ENCODE assay signal across 27 cellular contexts in the genomic region with DNA sequence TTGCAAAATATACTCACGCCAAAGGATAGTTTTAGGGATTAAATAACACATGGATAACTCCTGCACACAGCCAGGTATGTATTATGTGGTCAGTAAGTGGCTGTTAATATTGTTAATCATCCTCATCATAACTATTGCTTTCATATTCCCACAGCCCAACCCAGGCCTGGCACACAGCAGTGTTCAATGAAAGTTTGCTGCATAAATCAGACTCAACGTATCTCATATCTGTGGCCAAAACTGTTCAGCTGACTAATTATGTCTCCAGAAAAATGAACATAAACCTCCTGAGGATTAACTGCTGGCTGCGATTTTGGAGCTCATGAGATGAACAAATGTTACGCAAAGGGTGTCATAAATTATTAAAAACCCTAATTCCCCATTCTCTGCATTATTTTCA. TPM values are rescaled to one million over a fixed set of nuclear protein-coding genes. Genes with fewer than 3 reads are reported as not detected.
"Had no signal": no experiment of that assay in that cellular context is flagged by ENCODE, and none has a peak within 500 bp of the region (broad histone marks: within the 10 kb centered on the region; RNA-seq: fewer than 3 reads in every experiment).

No MANE protein-coding gene starts in this region.

- H3K36me3 ChIP-seq: esophagus muscularis mucosa, gastrocnemius medialis, left lung, neural progenitor cell, prostate gland, right atrium auricular region, transverse colon, upper lobe of right lung, uterus had no signal

- H3K4me2 ChIP-seq: neural progenitor cell had no signal

- ATAC-seq: gastrocnemius medialis; left lung; naive thymus-derived CD4-positive, alpha-beta T cell; stimulated activated naive B cell treated with anti-CD40 and anti-IgM and Interleukin-4, amounts not matched to agents 10 μg/mL and 1 μg/mL and 100 μg/mL, for 72 hours; upper lobe of right lung had no signal

- H3K4me1 ChIP-seq: esophagus muscularis mucosa, gastrocnemius medialis, prostate gland, right atrium auricular region, transverse colon, upper lobe of right lung, uterus had no signal

- DNase-seq: dermis blood vessel endothelial cell; effector memory CD4-positive, alpha-beta T cell; foreskin fibroblast; gastrocnemius medialis; head of caudate nucleus; kidney; left lung; mesendoderm; midbrain; naive thymus-derived CD4-positive, alpha-beta T cell; small intestine; stimulated activated CD4-positive, alpha-beta T cell treated with anti-CD3 and anti-CD28 coated beads, Interleukin-15, amount 100 ng/mL, for 24 hours; stimulated activated CD4-positive, alpha-beta T cell treated with anti-CD3 and anti-CD28 coated beads, Interleukin-2, amount 100 ng/mL, for 48 hours; stimulated activated naive B cell treated with anti-CD40 and anti-IgM and Interleukin-4, amounts not matched to agents 10 μg/mL and 1 μg/mL and 100 μg/mL, for 72 hours; transverse colon; upper lobe of right lung had no signal

- FAIRE-seq: endothelial cell of umbilical vein, kidney, small intestine had no signal

- H3K27me3 ChIP-seq: gastrocnemius medialis, left lung, neural progenitor cell, right atrium auricular region, upper lobe of right lung, uterus had no signal

- H3K27ac ChIP-seq: coronary artery, esophagus muscularis mucosa, gastrocnemius medialis, left lung, neural progenitor cell, prostate gland, right atrium auricular region, transverse colon, upper lobe of right lung, uterus had no signal

- H2AFZ ChIP-seq: neural progenitor cell had no signal

- H3K9ac ChIP-seq: neural progenitor cell had no signal

- H3K9me3 ChIP-seq: esophagus muscularis mucosa, gastrocnemius medialis, left lung, prostate gland, right atrium auricular region, transverse colon, upper lobe of right lung, uterus had no signal

- H3K4me3 ChIP-seq: coronary artery, esophagus muscularis mucosa, gastrocnemius medialis, left lung, neural progenitor cell, prostate gland, right atrium auricular region, transverse colon, upper lobe of right lung, uterus had no signal

RNA-seq across cellular contexts. Expression of gene ABCC8, which starts 17.4 kb away (rescaled TPM):
- total RNA-seq: dermis blood vessel endothelial cell, endothelial cell of umbilical vein, epithelial cell of proximal tubule, glomerular endothelial cell, lung microvascular endothelial cell, osteocyte had no signal
- polyA plus RNA-seq: endothelial cell of umbilical vein; naive thymus-derived CD4-positive, alpha-beta T cell had no signal
